In the genomic region with DNA sequence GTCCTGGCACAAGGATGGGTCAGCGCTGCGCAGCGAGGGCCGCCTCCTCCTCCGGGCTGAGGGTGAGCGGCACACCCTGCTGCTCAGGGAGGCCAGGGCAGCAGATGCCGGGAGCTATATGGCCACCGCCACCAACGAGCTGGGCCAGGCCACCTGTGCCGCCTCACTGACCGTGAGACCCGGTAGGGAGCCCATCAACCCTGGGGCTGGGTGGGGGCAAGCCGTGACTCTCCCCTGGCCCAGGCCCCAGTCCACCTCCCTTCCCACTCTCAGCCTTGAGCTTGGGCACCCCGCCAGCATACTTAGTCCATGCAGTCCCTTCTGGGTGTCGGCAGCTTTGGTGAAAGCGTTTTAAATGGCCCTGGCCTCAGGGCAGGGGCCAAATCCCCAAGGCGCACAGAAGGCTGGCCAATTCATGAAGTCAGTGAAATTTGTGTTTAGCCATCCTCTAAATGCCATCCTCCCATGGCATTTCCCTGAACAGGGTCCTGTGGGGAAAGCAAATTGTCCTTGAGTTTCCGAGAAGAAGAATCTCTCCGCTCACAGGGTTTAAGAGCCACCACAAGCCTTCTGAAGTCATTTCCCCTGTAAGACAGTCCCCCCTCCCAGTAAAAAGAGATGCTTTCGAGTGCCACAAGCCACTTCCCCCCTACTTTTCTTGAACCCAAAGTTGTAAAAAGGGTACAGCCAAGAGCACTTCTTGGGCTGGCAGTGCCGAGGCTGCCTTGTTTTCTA, we compare ENCODE assay signal across 1 cellular context.
TF ChIP-seq lines count a peak whose summit lies in the region.

No MANE protein-coding gene starts in this region.

TF ChIP-seq in A549, 52 proteins besides CTCF, POLR2A, EP300 and RAD21 (continued from another document):
- TF ChIP-seq, protein P1, sequence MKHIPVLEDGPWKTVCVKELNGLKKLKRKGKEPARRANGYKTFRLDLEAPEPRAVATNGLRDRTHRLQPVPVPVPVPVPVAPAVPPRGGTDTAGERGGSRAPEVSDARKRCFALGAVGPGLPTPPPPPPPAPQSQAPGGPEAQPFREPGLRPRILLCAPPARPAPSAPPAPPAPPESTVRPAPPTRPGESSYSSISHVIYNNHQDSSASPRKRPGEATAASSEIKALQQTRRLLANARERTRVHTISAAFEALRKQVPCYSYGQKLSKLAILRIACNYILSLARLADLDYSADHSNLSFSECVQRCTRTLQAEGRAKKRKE (CRISPR knock-in tag; IDR thresholded peaks at IDR 0.05; ENCODE audit: low read depth) = no peak
- no peak for TF ChIP-seq TFCP2L1 (CRISPR knock-in tag; IDR thresholded peaks at IDR 0.05)
- TF ChIP-seq PHF8 (IDR thresholded peaks at IDR 0.05; ENCODE audit: borderline replicate concordance, low read depth) = no peak
- no peak for TF ChIP-seq SMC3 (IDR thresholded peaks at IDR 0.05)
- no peak for TF ChIP-seq FOSL2 (IDR thresholded peaks at IDR 0.05)
- TF ChIP-seq FOSL2 (CRISPR knock-in tag; IDR thresholded peaks at IDR 0.05) = no peak
- no peak for TF ChIP-seq EHF (CRISPR knock-in tag; IDR thresholded peaks at IDR 0.05)
- TF ChIP-seq, protein P2, sequence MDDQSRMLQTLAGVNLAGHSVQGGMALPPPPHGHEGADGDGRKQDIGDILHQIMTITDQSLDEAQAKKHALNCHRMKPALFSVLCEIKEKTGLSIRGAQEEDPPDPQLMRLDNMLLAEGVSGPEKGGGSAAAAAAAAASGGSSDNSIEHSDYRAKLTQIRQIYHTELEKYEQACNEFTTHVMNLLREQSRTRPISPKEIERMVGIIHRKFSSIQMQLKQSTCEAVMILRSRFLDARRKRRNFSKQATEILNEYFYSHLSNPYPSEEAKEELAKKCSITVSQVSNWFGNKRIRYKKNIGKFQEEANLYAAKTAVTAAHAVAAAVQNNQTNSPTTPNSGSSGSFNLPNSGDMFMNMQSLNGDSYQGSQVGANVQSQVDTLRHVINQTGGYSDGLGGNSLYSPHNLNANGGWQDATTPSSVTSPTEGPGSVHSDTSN (IDR thresholded peaks at IDR 0.05) = no peak
- TF ChIP-seq FOSB (CRISPR knock-in tag; IDR thresholded peaks at IDR 0.05) = no peak
- TF ChIP-seq, protein P3, sequence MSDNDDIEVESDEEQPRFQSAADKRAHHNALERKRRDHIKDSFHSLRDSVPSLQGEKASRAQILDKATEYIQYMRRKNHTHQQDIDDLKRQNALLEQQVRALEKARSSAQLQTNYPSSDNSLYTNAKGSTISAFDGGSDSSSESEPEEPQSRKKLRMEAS (IDR thresholded peaks at IDR 0.05) = no peak
- TF ChIP-seq GATA3 (IDR thresholded peaks at IDR 0.05; ENCODE audit: borderline replicate concordance) = no peak
- no peak for TF ChIP-seq E2F6 (IDR thresholded peaks at IDR 0.05; ENCODE audit: borderline replicate concordance, low read depth)
